14 cellular contexts compared by ENCODE assay signal in genomic region chr5:137395011-137395755, GRCh38.
DNase-seq lines count a peak whose midpoint lies in the region; ATAC-seq, FAIRE-seq and TF ChIP-seq lines count a peak whose summit lies in the region.
"Had no signal": no experiment of that assay in that cellular context is flagged by ENCODE, and none has a peak within 500 bp of the region (broad histone marks: within the 10 kb centered on the region; RNA-seq: fewer than 3 reads in every experiment).

No MANE protein-coding gene starts in this region.

- no peaks in the 10 kb centered on the region for H3K36me3 ChIP-seq in RWPE2 (ENCODE audit: low read depth)
- H3K36me3 ChIP-seq: brain microvascular endothelial cell had no signal

- no peaks in the 10 kb centered on the region for H3K27me3 ChIP-seq in RWPE2 (ENCODE audit: insufficient read depth, poor library complexity, severe bottlenecking)
- H3K27me3 ChIP-seq: brain microvascular endothelial cell had no signal

- no peak overlapping the region for H3K4me3 Mint-ChIP-seq in chondrocyte (ENCODE audit: unreplicated experiment)
- H3K4me3 Mint-ChIP-seq: stimulated activated effector memory CD8-positive, alpha-beta T cell treated with anti-CD3 and anti-CD28 coated beads, Interleukin-12 subunit alpha, Interleukin-12 subunit beta, amount 100 ng/mL, for 72 hours had no signal

- TF ChIP-seq CTCF in LNCaP clone FGC (IDR thresholded peaks at IDR 0.05; ENCODE audit: control insufficient read depth, extremely low read depth, insufficient read depth) (no peak), RWPE2 (IDR thresholded peaks at IDR 0.05; ENCODE audit: poor library complexity, severe bottlenecking) (no peak), chondrocyte (IDR thresholded peaks at IDR 0.05) (no peak)

- H3K4me1 ChIP-seq in RWPE2 (ENCODE audit: insufficient read depth, poor library complexity, severe bottlenecking): no peaks in the 10 kb centered on the region
- H3K4me1 ChIP-seq: Caco-2 had no signal

- no peak overlapping the region for H3K27ac ChIP-seq in RWPE2 (ENCODE audit: poor library complexity, severe bottlenecking)
- H3K27ac ChIP-seq: brain microvascular endothelial cell had no signal

- H3K4me1 Mint-ChIP-seq in chondrocyte (ENCODE audit: low read depth): no peaks in the 10 kb centered on the region
- H3K4me1 Mint-ChIP-seq: stimulated activated effector memory CD8-positive, alpha-beta T cell treated with anti-CD3 and anti-CD28 coated beads, Interleukin-12 subunit alpha, Interleukin-12 subunit beta, amount 100 ng/mL, for 72 hours had no signal

- no peaks in the 10 kb centered on the region for H3K9me3 ChIP-seq in RWPE2 (ENCODE audit: severe bottlenecking)
- H3K9me3 ChIP-seq: Caco-2 had no signal

- ATAC-seq in RWPE2 (ENCODE audit: low read depth) (peak; percentile 50; the same call in 2 of the 3 replicates), HG03521 (IDR thresholded peaks at IDR 0.05; ENCODE audit: unreplicated experiment) (no peak)
- ATAC-seq: stimulated activated effector memory CD8-positive, alpha-beta T cell treated with anti-CD3 and anti-CD28 coated beads, Interleukin-12 subunit alpha, Interleukin-12 subunit beta, amount 100 ng/mL, for 72 hours had no signal

- no peak overlapping the region for H3K4me3 ChIP-seq in LNCaP clone FGC (ENCODE audit: low read depth, low read length)
- H3K4me3 ChIP-seq in RWPE2 (ENCODE audit: severe bottlenecking): no peak overlapping the region
- H3K4me3 ChIP-seq: smooth muscle cell had no signal

- DNase-seq in COLO668 (lab: John Stamatoyannopoulos, UW; ENCODE audit: unreplicated experiment) (peak; percentile 21), LNCaP clone FGC (ENCODE audit: low read depth) (peak; percentile 17), RWPE2 (ENCODE audit: low spot score) (no peak), chondrocyte (ENCODE audit: low spot score) (no peak), GM19238 (ENCODE audit: insufficient read length, low spot score) (no peak)
- no peak for DNase-seq in activated CD4-positive, alpha-beta T cell treated with anti-CD3 and anti-CD28 coated beads, Interleukin-2, amount 50 U/mL, for 1 hour
- DNase-seq: brain microvascular endothelial cell, Caco-2, NCI-H187 had no signal

- H3K27ac Mint-ChIP-seq in chondrocyte (ENCODE audit: unreplicated experiment): no peak overlapping the region
- H3K27ac Mint-ChIP-seq: stimulated activated effector memory CD8-positive, alpha-beta T cell treated with anti-CD3 and anti-CD28 coated beads, Interleukin-12 subunit alpha, Interleukin-12 subunit beta, amount 100 ng/mL, for 72 hours had no signal

- H3K36me3 Mint-ChIP-seq in chondrocyte (ENCODE audit: low read depth): no peaks in the 10 kb centered on the region
- H3K36me3 Mint-ChIP-seq: stimulated activated effector memory CD8-positive, alpha-beta T cell treated with anti-CD3 and anti-CD28 coated beads, Interleukin-12 subunit alpha, Interleukin-12 subunit beta, amount 100 ng/mL, for 72 hours had no signal

- peak; percentile 93 for FAIRE-seq in islet of Langerhans (lab: Jason Lieb, UNC)
- FAIRE-seq: H1 had no signal

- H3K9me3 Mint-ChIP-seq in chondrocyte (ENCODE audit: low read depth): peaks cover 3% of the 10 kb centered on the region

- no peaks in the 10 kb centered on the region for H3K27me3 Mint-ChIP-seq in chondrocyte (ENCODE audit: low read depth)

Comparison
In these comparisons a context has a peak if more than half of its experiments do, and no peak if none do; other contexts are left out.
1. DNase-seq: peak in COLO668 (single experiment) and LNCaP clone FGC (single experiment); none in RWPE2 (single experiment), activated CD4-positive, alpha-beta T cell treated with anti-CD3 and anti-CD28 coated beads, Interleukin-2, amount 50 U/mL, for 1 hour (single experiment), chondrocyte (single experiment) and GM19238 (single experiment).